10 cellular contexts compared by ENCODE assay signal in genomic region chr1:110243581-110243980, GRCh38. TPM values are rescaled to one million over a fixed set of nuclear protein-coding genes. Genes with fewer than 3 reads are reported as not detected.
A peak's percentile ranks its signal among the peaks of the same experiment; 100 is the strongest.
DNase-seq lines count a peak whose midpoint lies in the region; ATAC-seq, FAIRE-seq and TF ChIP-seq lines count a peak whose summit lies in the region.
"Had no signal": no experiment of that assay in that cellular context is flagged by ENCODE, and none has a peak within 500 bp of the region (broad histone marks: within the 10 kb centered on the region; RNA-seq: fewer than 3 reads in every experiment).

No MANE protein-coding gene starts in this region.

- no peak for DNase-seq in GM12891 (ENCODE audit: insufficient read length, low spot score)
- peak; percentile 33 for DNase-seq in NB4 (ENCODE audit: low read depth)
- peak; percentile 61 for DNase-seq in germinal center (ENCODE audit: low spot score)
- DNase-seq in NCI-H187 (lab: John Stamatoyannopoulos, UW) = no peak
- DNase-seq in HK-2 (ENCODE audit: unreplicated experiment) = no peak
- no peak for DNase-seq in NCI-H2227 (lab: John Stamatoyannopoulos, UW; ENCODE audit: unreplicated experiment)
- DNase-seq: amniotic stem cell, small intestine had no signal

- peak; percentile 59 for FAIRE-seq in GM12891 (lab: Jason Lieb, UNC)
- FAIRE-seq: small intestine had no signal

- TF ChIP-seq POLR2A in GM12891 (IDR thresholded peaks at IDR 0.05; ENCODE audit: low read depth, low read length) = no peak
- TF ChIP-seq POLR2A in NB4 (IDR thresholded peaks at IDR 0.05; ENCODE audit: extremely low read depth, insufficient read length) = no peak

- no peak overlapping the region for H3K4me3 ChIP-seq in NB4 (ENCODE audit: low read depth, low read length)

- peak; percentile 83 for ATAC-seq in GM19463 (IDR thresholded peaks at IDR 0.05; ENCODE audit: unreplicated experiment)
- ATAC-seq: Panc1 had no signal

- no peak for TF ChIP-seq CTCF in NB4 (IDR thresholded peaks at IDR 0.05; ENCODE audit: low read depth, low read length)

TF ChIP-seq in GM12891, 5 proteins besides CTCF, POLR2A, EP300 and RAD21:
- TF ChIP-seq TAF1 (IDR thresholded peaks at IDR 0.05; ENCODE audit: low read depth, low read length) (no peak), SPI1 (IDR thresholded peaks at IDR 0.05; ENCODE audit: low read depth, low read length) (no peak), POLR2AphosphoS5 (IDR thresholded peaks at IDR 0.05; ENCODE audit: low read depth, low read length) (no peak), POU2F2 (IDR thresholded peaks at IDR 0.05; ENCODE audit: low read depth, low read length) (no peak), PAX5 (IDR thresholded peaks at IDR 0.05; ENCODE audit: insufficient read depth, low read length, severe bottlenecking) (no peak)

RNA-seq across cellular contexts. Expression of gene KCNC4, which starts 33.5 kb away (rescaled TPM):
- 0.18 TPM for polyA plus RNA-seq in GM12891 (2012; ENCODE audit: low read depth, missing spikeins)

Comparison
In these comparisons a context has a peak if more than half of its experiments do, and no peak if none do; other contexts are left out.
1. DNase-seq: peak in NB4 (single experiment) and germinal center (single experiment); none in GM12891 (single experiment), NCI-H187 (0 of 2), HK-2 (single experiment) and NCI-H2227 (single experiment).